Comparison of ENCODE assay signal across 8 cellular contexts in the genomic region with DNA sequence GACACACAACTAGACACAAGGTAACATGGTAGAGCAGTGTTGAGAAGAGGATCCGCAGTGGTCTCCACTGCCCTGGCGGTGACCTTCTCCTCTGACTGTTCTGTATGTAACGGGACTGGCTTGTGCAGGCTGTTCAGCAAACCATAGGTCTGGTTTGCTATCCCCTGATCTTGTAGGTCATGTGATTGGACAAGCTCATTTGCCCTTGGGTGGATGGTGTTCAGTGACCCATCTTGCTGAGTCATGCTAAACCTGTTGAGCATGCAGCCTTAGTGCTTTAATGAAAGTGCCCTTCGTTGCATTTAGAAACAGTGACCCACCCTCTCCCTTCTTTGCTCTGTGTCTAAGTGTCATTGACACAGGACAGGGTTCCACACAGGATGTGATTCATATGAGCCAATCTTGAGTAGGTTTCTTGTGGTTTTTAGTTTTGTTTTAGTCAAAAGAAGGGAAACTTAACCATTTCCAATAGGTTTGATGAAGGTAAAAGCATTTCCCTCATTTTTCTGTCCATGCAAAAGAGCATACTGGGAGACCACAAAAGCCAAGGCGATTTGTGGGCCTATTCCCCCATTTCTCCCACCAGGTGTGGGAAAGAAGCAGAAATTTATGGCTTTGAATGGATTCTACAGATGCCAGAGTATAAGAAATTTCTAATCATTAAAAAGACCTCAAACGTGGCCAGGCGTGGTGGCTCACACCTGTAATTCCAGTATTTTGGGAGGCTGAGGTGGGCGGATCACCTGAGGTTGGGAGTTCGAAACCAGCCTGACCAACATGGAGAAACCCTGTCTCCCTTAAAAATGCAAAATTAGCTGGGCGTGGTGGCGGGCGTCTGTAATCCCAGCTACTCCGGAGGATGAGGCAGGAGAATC. TPM values are rescaled to one million over a fixed set of nuclear protein-coding genes. Genes with fewer than 3 reads are reported as not detected.
DNase-seq lines count a peak whose midpoint lies in the region; ATAC-seq and TF ChIP-seq lines count a peak whose summit lies in the region.

No MANE protein-coding gene starts in this region.

- H3K27ac Mint-ChIP-seq in T-cell = peak overlapping the region; percentile 88 to 96

- peak overlapping the region; percentile 70 for H4K91ac ChIP-seq in mesenchymal stem cell (ENCODE audit: low read length)

- H2BK120ac ChIP-seq in mesenchymal stem cell (ENCODE audit: low read depth, low read length) = no peak overlapping the region

- H3K4me1 ChIP-seq in mesenchymal stem cell (ENCODE audit: control insufficient read depth, insufficient read depth, low read depth, low read length) (peaks cover 7% of the 10 kb centered on the region), tibial artery (peaks cover 0 to 30% (median 16%) of the 10 kb centered on the region in 4 donors)

- H3K23ac ChIP-seq in mesenchymal stem cell (ENCODE audit: low read length in 2 of 2) = no peak overlapping the region

- H2AK5ac ChIP-seq in mesenchymal stem cell (ENCODE audit: low read length, severe bottlenecking) = peak overlapping the region; percentile 56

- CTCF ChIA-PET in T-cell (lab: Charles Lee) = no interaction called here

- no peaks in the 10 kb centered on the region for H3K27me3 ChIP-seq in mesenchymal stem cell (ENCODE audit: control insufficient read depth in 1 of 2, insufficient read depth in 1 of 2, low read length in 2 of 2)
- no peaks in the 10 kb centered on the region for H3K27me3 ChIP-seq in tibial artery

- intact Hi-C loops in tibial artery (cut with DNase I; ENCODE audit: low total_unique reads) = no loop called here

- H3K4me3 ChIP-seq in astrocyte of the spinal cord (ENCODE audit: low read depth, low read length) = no peak overlapping the region
- peak overlapping the region in 1 of 2 experiments; percentile 39 for H3K4me3 ChIP-seq in mesenchymal stem cell (ENCODE audit: insufficient read depth in 1 of 2, low read depth in 1 of 2, low read length in 2 of 2)
- H3K4me3 ChIP-seq in tibial artery = no peak overlapping the region

- WGBS in mesenchymal stem cell = 86% methylated on average over 12 of the region's 13 CpGs

- no peaks in the 10 kb centered on the region for H3K36me3 ChIP-seq in mesenchymal stem cell (ENCODE audit: control insufficient read depth in 1 of 2, insufficient read depth in 2 of 2, low read depth in 1 of 2, low read length in 2 of 2)
- no peaks in the 10 kb centered on the region for H3K36me3 ChIP-seq in tibial artery

- peak overlapping the region; percentile 86 for H4K8ac ChIP-seq in mesenchymal stem cell (ENCODE audit: low read length)

- POLR2A ChIA-PET in T-cell (lab: Charles Lee) = interaction anchor here in 1 of 2 donors (1.0 kb wide), 1 partner anchor 28 kb away, joined by 4 read pairs; no protein-coding TSS in a partner anchor

- peak; percentile 70 for DNase-seq in Daoy (ENCODE audit: low read depth)
- DNase-seq in T-cell = peak in 30 of 34 experiments; percentile 6 to 54 (median 25)
- peak; percentile 76 for DNase-seq in astrocyte of the spinal cord (ENCODE audit: low read depth, low spot score)
- DNase-seq in mesenchymal stem cell = peak; percentile 83
- no peak for DNase-seq in tibial artery
- DNase-seq in GF-D8 (lab: John Stamatoyannopoulos, UW) = no peak

- H3K4me2 ChIP-seq in mesenchymal stem cell (ENCODE audit: low read length, poor library complexity, severe bottlenecking) = no peak overlapping the region

- peak overlapping the region; percentile 13 to 93 for H3K4ac ChIP-seq in mesenchymal stem cell (ENCODE audit: low read depth in 1 of 2, low read length in 2 of 2)

- peak overlapping the region; percentile 80 for H3K9ac ChIP-seq in mesenchymal stem cell (ENCODE audit: low read length)

- no peaks in the 10 kb centered on the region for H3K27me3 Mint-ChIP-seq in T-cell

- no peaks in the 10 kb centered on the region for H3K9me3 Mint-ChIP-seq in T-cell

- H2BK15ac ChIP-seq in mesenchymal stem cell (ENCODE audit: low read depth, poor library complexity, severe bottlenecking) = no peak overlapping the region

- in situ Hi-C loops in astrocyte of the spinal cord (cut with HindIII; ENCODE audit: low sequenced_read_pairs) = no loop called here

- peak; percentile 82 for ATAC-seq in GM19452 (IDR thresholded peaks at IDR 0.05; ENCODE audit: unreplicated experiment)
- ATAC-seq in HG03469 (IDR thresholded peaks at IDR 0.05; ENCODE audit: unreplicated experiment) = peak; percentile 70
- ATAC-seq in T-cell (replicated peaks in 1 of 4) = peak; percentile 77 to 90 (median 88)

- H3K79me1 ChIP-seq in mesenchymal stem cell (replicated peaks; ENCODE audit: low read length, poor library complexity, severe bottlenecking) = peaks cover 2% of the 10 kb centered on the region

- peak overlapping the region; percentile 88 to 92 for H3K18ac ChIP-seq in mesenchymal stem cell (ENCODE audit: low read depth in 1 of 2, low read length in 2 of 2)

- H3K14ac ChIP-seq in mesenchymal stem cell (ENCODE audit: low read length in 2 of 2) = no peak overlapping the region

- no peak for TF ChIP-seq CTCF in astrocyte of the spinal cord (IDR thresholded peaks at IDR 0.05; ENCODE audit: low read depth, low read length)
- no peak for TF ChIP-seq CTCF in tibial artery (IDR thresholded peaks at IDR 0.05)

- no peaks in the 10 kb centered on the region for H3K9me3 ChIP-seq in mesenchymal stem cell (ENCODE audit: control insufficient read depth, low read length)
- H3K9me3 ChIP-seq in tibial artery = no peaks in the 10 kb centered on the region

- no peaks in the 10 kb centered on the region for H3K36me3 Mint-ChIP-seq in T-cell

- H2BK5ac ChIP-seq in mesenchymal stem cell (ENCODE audit: low read depth, low read length, poor library complexity, severe bottlenecking) = no peak overlapping the region

- H3K27ac ChIP-seq in mesenchymal stem cell (ENCODE audit: low read length, poor library complexity, severe bottlenecking) (peak overlapping the region; percentile 59), tibial artery (peak overlapping the region; percentile 44 to 61)

- H2AFZ ChIP-seq in mesenchymal stem cell (ENCODE audit: low read depth, low read length) = peak overlapping the region; percentile 29

- peaks cover 55 to 64% (median 58%) of the 10 kb centered on the region in 3 donors for H3K4me1 Mint-ChIP-seq in T-cell

- peak overlapping the region; percentile 54 to 71 (median 64) for H3K4me3 Mint-ChIP-seq in T-cell

- H2BK12ac ChIP-seq in mesenchymal stem cell (ENCODE audit: low read length in 2 of 2) = peak overlapping the region; percentile 93 to 97

RNA-seq across cellular contexts. Expression of a gene that starts 32.6 kb away (rescaled TPM):
- 258 and 272 TPM in 2 replicates for total RNA-seq in Daoy (2014; rRNA removed; shearing (Covaris generic))
- total RNA-seq in T-cell = 100 to 1,000 TPM in 2 of 5 donors, 10 to 100 TPM in 3; 80.2 to 200 (median 87.8) TPM
- polyA plus RNA-seq in mesenchymal stem cell (2013, experiment 1 of 2) = 346 TPM
- 339 TPM for polyA plus RNA-seq in mesenchymal stem cell (2013, experiment 2 of 2)

Comparison
In these comparisons a context has a peak if more than half of its experiments do, and no peak if none do; other contexts are left out.
1. DNase-seq: peak in Daoy (single experiment), T-cell (30 of 34), astrocyte of the spinal cord (single experiment) and mesenchymal stem cell (single experiment); none in tibial artery (0 of 2) and GF-D8 (single experiment).
2. Peak in every context shown above with its lines, with median percentiles within 50 percentile points of each other: ATAC-seq.